Comparison of ENCODE assay signal across 8 cellular contexts in the genomic region with DNA sequence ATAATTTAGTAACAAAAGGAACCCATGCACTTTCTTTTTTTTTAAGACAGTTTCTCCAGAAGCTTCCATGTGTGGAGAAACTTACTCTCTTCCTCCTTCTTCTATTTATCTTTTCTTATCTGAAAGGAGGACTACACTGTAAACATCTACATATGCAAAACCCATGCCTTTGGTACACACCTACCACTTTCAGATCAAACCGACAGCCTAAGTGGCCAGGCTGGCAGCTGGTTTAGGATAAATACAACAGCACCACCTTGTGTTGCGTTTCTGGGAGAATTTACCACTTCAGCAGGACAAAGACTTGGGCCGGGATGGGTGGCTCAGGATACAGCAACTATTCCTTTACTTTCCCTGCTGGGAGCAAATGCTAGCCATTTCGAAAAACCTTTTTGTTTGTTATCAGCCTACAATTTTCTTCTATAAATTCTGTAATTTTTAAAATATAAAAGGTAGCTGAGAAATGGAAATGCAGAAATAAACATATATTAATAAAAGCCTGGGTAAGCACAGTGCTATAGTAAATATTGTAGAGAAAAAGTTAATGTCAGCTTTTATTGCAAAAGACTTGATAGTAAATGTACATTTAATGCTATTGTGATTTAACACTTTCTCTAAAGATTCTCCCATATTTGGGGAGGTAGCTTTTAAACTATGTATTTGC.
A peak's percentile ranks its signal among the peaks of the same experiment; 100 is the strongest.
DNase-seq lines count a peak whose midpoint lies in the region; ATAC-seq, FAIRE-seq and TF ChIP-seq lines count a peak whose summit lies in the region.

No MANE protein-coding gene starts in this region.

- no peak overlapping the region for H3K4me3 ChIP-seq in left lung

- intact Hi-C loops in left lung (cut with DNase I), result no loop called here

- no peaks in the 10 kb centered on the region for H3K27me3 ChIP-seq in left lung

- TF ChIP-seq CTCF in left lung (IDR thresholded peaks at IDR 0.05), result peak; percentile 51 to 61

- H3K36me3 ChIP-seq in left lung, result no peaks in the 10 kb centered on the region

- peak overlapping the region; percentile 60 to 78 for H3K27ac ChIP-seq in left lung

- no peaks in the 10 kb centered on the region for H3K9me3 ChIP-seq in left lung

- peak; percentile 87 for FAIRE-seq in colon (lab: Jason Lieb, UNC)

- peaks cover 10 to 46% of the 10 kb centered on the region in 2 donors for H3K4me1 ChIP-seq in left lung

- DNase-seq in CD1c-positive myeloid dendritic cell (ENCODE audit: extremely low spot score), result peak; percentile 71
- peak; percentile 62 to 87 for DNase-seq in NCI-H524 (lab: John Stamatoyannopoulos, UW)
- peak; percentile 73 for DNase-seq in activated CD4-positive, alpha-beta T cell treated with anti-CD3 and anti-CD28 coated beads for 48 hours
- DNase-seq in left lung, result peak in 1 of 2 donors; percentile 79
- peak; percentile 38 to 62 for DNase-seq in stimulated activated CD4-positive, alpha-beta T cell treated with anti-CD3 and anti-CD28 coated beads, Interleukin-4, amount 100 ng/mL, for 4 hours

- ATAC-seq in GM19351 (IDR thresholded peaks at IDR 0.05; ENCODE audit: unreplicated experiment) (peak; percentile 71), HG03439 (IDR thresholded peaks at IDR 0.05; ENCODE audit: unreplicated experiment) (peak; percentile 64), left lung (peak; percentile 89)
